9 cellular contexts compared by ENCODE assay signal in the genomic region with DNA sequence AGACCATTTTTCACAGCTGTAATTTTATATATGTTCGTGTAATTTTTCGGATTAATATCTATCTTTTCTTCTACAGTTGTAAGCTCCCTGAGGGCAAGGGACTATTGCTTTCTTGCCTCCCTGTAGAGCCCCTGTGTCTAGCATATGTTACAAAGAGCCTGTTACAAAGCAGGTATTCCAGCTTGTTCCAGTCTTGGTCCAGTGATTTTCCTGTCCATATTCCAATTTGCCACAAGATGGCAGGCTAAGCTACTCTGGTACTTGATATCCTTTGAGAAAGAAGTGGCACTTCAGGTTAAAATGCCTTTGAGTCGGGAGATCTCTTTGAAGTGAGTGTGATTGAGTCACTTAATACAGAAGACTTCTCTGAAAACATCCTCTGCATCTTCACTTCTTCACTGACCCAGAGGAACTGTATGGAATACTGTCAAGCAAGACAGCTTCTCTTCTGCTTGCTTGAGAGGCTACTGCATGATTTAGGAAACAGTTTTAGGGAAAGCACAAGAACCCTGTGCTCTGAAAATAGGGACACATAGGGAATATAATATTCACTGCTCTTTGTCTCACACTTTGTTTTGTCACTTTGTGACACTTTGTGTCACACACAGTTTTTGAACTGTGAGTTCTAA. TPM values are rescaled to one million over a fixed set of nuclear protein-coding genes. Genes with fewer than 3 reads are reported as not detected.
DNase-seq lines count a peak whose midpoint lies in the region; ATAC-seq and TF ChIP-seq lines count a peak whose summit lies in the region.
"Had no signal": no experiment of that assay in that cellular context is flagged by ENCODE, and none has a peak within 500 bp of the region (broad histone marks: within the 10 kb centered on the region; RNA-seq: fewer than 3 reads in every experiment).

No MANE protein-coding gene starts in this region.

- no peaks in the 10 kb centered on the region for H3K27me3 ChIP-seq in cardiac muscle cell
- peaks cover 0 to 4% of the 10 kb centered on the region in 2 donors for H3K27me3 ChIP-seq in uterus

- H3K36me3 ChIP-seq in cardiac muscle cell, result no peaks in the 10 kb centered on the region
- no peaks in the 10 kb centered on the region for H3K36me3 ChIP-seq in uterus

- no peak for TF ChIP-seq POLR2A in uterus (IDR thresholded peaks at IDR 0.05)

- H3K4me3 Mint-ChIP-seq in WTC11, result no peak overlapping the region
- H3K4me3 Mint-ChIP-seq: activated naive CD8-positive, alpha-beta T cell had no signal

- H3K27ac ChIP-seq in cardiac muscle cell, result no peak overlapping the region
- H3K27ac ChIP-seq in uterus, result no peak overlapping the region

- H3K4me1 ChIP-seq in cardiac muscle cell (ENCODE audit: low read depth) (no peaks in the 10 kb centered on the region), uterus (no peaks in the 10 kb centered on the region)

- CTCF ChIA-PET in WTC11 (lab: Charles Lee), result interaction anchor here (0.7 to 6.2 kb wide), 39 partner anchors 8 to 786 kb away, joined by 3 to 69 read pairs (median 5); a partner anchor contains a TSS

- ATAC-seq in left cardiac atrium (no peak), WTC11 (peak; percentile 6; the same call in 1 of the 2 replicates), GM21367 (IDR thresholded peaks at IDR 0.05; ENCODE audit: unreplicated experiment) (no peak), GM18520 (IDR thresholded peaks at IDR 0.05; ENCODE audit: unreplicated experiment) (no peak)

- intact Hi-C loops in left cardiac atrium (cut with DNase I) (loop anchor here in 1 of 2 donors (10.0 kb wide), 1 partner anchor 712 kb away; no protein-coding TSS in a partner anchor), uterus (cut with DNase I; ENCODE audit: low total_unique reads) (no loop called here)

- H3K4me3 ChIP-seq in cardiac muscle cell, result no peak overlapping the region
- H3K4me3 ChIP-seq in uterus, result no peak overlapping the region

- peak; percentile 72 for TF ChIP-seq CTCF in cardiac muscle cell (IDR thresholded peaks at IDR 0.05; ENCODE audit: low read depth, low read length)
- TF ChIP-seq CTCF in WTC11 (IDR thresholded peaks at IDR 0.05), result peak; percentile 58
- peak; percentile 17 to 34 (median 20) for TF ChIP-seq CTCF in uterus (IDR thresholded peaks at IDR 0.05)

- H3K9me3 ChIP-seq in cardiac muscle cell (ENCODE audit: low read depth) (no peaks in the 10 kb centered on the region), uterus (no peaks in the 10 kb centered on the region)

- H3K27me3 Mint-ChIP-seq in WTC11 (ENCODE audit: low read depth), result no peaks in the 10 kb centered on the region
- H3K27me3 Mint-ChIP-seq: activated naive CD8-positive, alpha-beta T cell had no signal

- no peaks in the 10 kb centered on the region for H3K9me3 Mint-ChIP-seq in WTC11

- DNase-seq in cardiac muscle cell (ENCODE audit: low read depth in 1 of 2, low spot score in 1 of 2), result peak; percentile 65 to 78
- DNase-seq in left cardiac atrium, result no peak
- DNase-seq in NCI-H2107 (lab: John Stamatoyannopoulos, UW), result peak; percentile 72
- peak; percentile 46 for DNase-seq in WTC11 (ENCODE audit: low spot score)
- DNase-seq in iris pigment epithelial cell (ENCODE audit: low read depth), result peak; percentile 65
- DNase-seq in uterus, result no peak

- H3K27ac Mint-ChIP-seq in WTC11, result peak overlapping the region; percentile 52
- H3K27ac Mint-ChIP-seq: activated naive CD8-positive, alpha-beta T cell had no signal

- H3K4me1 Mint-ChIP-seq in WTC11, result peaks cover 42% of the 10 kb centered on the region

- POLR2A ChIA-PET in WTC11 (lab: Charles Lee), result interaction anchor here (0.9 kb wide), 1 partner anchor 35 kb away, joined by 3 read pairs; no protein-coding TSS in a partner anchor

- H3K36me3 Mint-ChIP-seq in WTC11, result no peaks in the 10 kb centered on the region
- H3K36me3 Mint-ChIP-seq: activated naive CD8-positive, alpha-beta T cell had no signal

TF ChIP-seq in WTC11, 78 proteins besides CTCF, POLR2A, EP300 and RAD21:
- TF ChIP-seq HMGA2 (CRISPR knock-in tag; IDR thresholded peaks at IDR 0.05) (no peak), RELA (CRISPR knock-in tag; IDR thresholded peaks at IDR 0.05; ENCODE audit: borderline replicate concordance) (no peak), NR3C1 (CRISPR knock-in tag; conservative IDR thresholded peaks at IDR 0.05; ENCODE audit: low read depth) (no peak), TEAD1 (CRISPR knock-in tag; IDR thresholded peaks at IDR 0.05) (0 out of 2 replicates have a peak, but pooled peaks have one; percentile 29), MYBL2 (CRISPR knock-in tag; IDR thresholded peaks at IDR 0.05) (no peak)
- TF ChIP-seq, protein P1, sequence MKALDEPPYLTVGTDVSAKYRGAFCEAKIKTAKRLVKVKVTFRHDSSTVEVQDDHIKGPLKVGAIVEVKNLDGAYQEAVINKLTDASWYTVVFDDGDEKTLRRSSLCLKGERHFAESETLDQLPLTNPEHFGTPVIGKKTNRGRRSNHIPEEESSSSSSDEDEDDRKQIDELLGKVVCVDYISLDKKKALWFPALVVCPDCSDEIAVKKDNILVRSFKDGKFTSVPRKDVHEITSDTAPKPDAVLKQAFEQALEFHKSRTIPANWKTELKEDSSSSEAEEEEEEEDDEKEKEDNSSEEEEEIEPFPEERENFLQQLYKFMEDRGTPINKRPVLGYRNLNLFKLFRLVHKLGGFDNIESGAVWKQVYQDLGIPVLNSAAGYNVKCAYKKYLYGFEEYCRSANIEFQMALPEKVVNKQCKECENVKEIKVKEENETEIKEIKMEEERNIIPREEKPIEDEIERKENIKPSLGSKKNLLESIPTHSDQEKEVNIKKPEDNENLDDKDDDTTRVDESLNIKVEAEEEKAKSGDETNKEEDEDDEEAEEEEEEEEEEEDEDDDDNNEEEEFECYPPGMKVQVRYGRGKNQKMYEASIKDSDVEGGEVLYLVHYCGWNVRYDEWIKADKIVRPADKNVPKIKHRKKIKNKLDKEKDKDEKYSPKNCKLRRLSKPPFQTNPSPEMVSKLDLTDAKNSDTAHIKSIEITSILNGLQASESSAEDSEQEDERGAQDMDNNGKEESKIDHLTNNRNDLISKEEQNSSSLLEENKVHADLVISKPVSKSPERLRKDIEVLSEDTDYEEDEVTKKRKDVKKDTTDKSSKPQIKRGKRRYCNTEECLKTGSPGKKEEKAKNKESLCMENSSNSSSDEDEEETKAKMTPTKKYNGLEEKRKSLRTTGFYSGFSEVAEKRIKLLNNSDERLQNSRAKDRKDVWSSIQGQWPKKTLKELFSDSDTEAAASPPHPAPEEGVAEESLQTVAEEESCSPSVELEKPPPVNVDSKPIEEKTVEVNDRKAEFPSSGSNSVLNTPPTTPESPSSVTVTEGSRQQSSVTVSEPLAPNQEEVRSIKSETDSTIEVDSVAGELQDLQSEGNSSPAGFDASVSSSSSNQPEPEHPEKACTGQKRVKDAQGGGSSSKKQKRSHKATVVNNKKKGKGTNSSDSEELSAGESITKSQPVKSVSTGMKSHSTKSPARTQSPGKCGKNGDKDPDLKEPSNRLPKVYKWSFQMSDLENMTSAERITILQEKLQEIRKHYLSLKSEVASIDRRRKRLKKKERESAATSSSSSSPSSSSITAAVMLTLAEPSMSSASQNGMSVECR (CRISPR knock-in tag; IDR thresholded peaks at IDR 0.05; ENCODE audit: borderline replicate concordance), result no peak
TF ChIP-seq in WTC11: peak in this region for 1.

RNA-seq across cellular contexts. Expression of a gene that starts 24.5 kb away (rescaled TPM):
- 2.3 and 2.4 TPM in 2 replicates for total RNA-seq in cardiac muscle cell
- 1.6 and 4.0 TPM in 2 replicates for polyA plus RNA-seq in cardiac muscle cell
- total RNA-seq in left cardiac atrium, result 10 to 100 TPM; 18.6 to 38.0 TPM
- total RNA-seq in WTC11 (2021), result 6.7 to 7.1 TPM (median 6.8 TPM) in 3 replicates
- total RNA-seq in uterus, result 1 to 10 TPM in 1 of 4 donors, under 1 TPM in 2, not detected in 1; 0.26 to 2.1 (median 0.64) TPM

Comparison
In these comparisons a context has a peak if more than half of its experiments do, and no peak if none do; other contexts are left out.
1. DNase-seq: peak in cardiac muscle cell (2 of 2), NCI-H2107 (single experiment), WTC11 (single experiment) and iris pigment epithelial cell (single experiment); none in left cardiac atrium (single experiment) and uterus (0 of 2).
2. CTCF ChIP-seq: peak in every context shown above with its lines; median percentile 72 in cardiac muscle cell; 58 in WTC11; 20 in uterus.